Comparison of ENCODE assay signal across 11 cellular contexts in genomic region chr1:116508090-116508983, GRCh38.
DNase-seq lines count a peak whose midpoint lies in the region; ATAC-seq and TF ChIP-seq lines count a peak whose summit lies in the region.
"Had no signal": no experiment of that assay in that cellular context is flagged by ENCODE, and none has a peak within 500 bp of the region (broad histone marks: within the 10 kb centered on the region; RNA-seq: fewer than 3 reads in every experiment).

No MANE protein-coding gene starts in this region.

- H3K9me3 ChIP-seq in transverse colon (no peaks in the 10 kb centered on the region), uterus (no peaks in the 10 kb centered on the region)

- peak overlapping the region in 1 of 2 donors; percentile 64 for H3K4me3 Mint-ChIP-seq in activated T-cell treated with anti-CD3 and anti-CD28 coated beads, Interleukin-2, amount 50 U/mL, for 72 hours
- no peak overlapping the region for H3K4me3 Mint-ChIP-seq in activated CD4-positive, alpha-beta memory T cell treated with anti-CD3 and anti-CD28 coated beads, Interleukin-2, amount 10 ng/mL, durations not matched to agents 7 days and 5 days
- H3K4me3 Mint-ChIP-seq in immature natural killer cell, result peak overlapping the region in 1 of 5 donors; percentile 49

- H3K4me1 ChIP-seq in transverse colon (peaks cover 0 to 28% (median 2%) of the 10 kb centered on the region in 4 donors), uterus (no peaks in the 10 kb centered on the region)

- no peak for TF ChIP-seq CTCF in transverse colon (IDR thresholded peaks at IDR 0.05)
- no peak for TF ChIP-seq CTCF in uterus (IDR thresholded peaks at IDR 0.05)

- H3K27me3 Mint-ChIP-seq in activated T-cell treated with anti-CD3 and anti-CD28 coated beads, Interleukin-2, amount 50 U/mL, for 72 hours (ENCODE audit: low read depth), result no peaks in the 10 kb centered on the region
- no peaks in the 10 kb centered on the region for H3K27me3 Mint-ChIP-seq in activated CD4-positive, alpha-beta memory T cell treated with anti-CD3 and anti-CD28 coated beads, Interleukin-2, amount 10 ng/mL, durations not matched to agents 7 days and 5 days
- H3K27me3 Mint-ChIP-seq in immature natural killer cell (ENCODE audit: low read depth in 3 of 3), result peaks cover 0 to 15% (median 8%) of the 10 kb centered on the region in 3 donors

- H3K27ac ChIP-seq in transverse colon, result peak overlapping the region in 3 of 4 donors; percentile 36 to 58 (median 49)
- H3K27ac ChIP-seq in caudate nucleus (ENCODE audit: low read depth, low read length), result no peak overlapping the region
- H3K27ac ChIP-seq in uterus, result no peak overlapping the region

- intact Hi-C loops in transverse colon (cut with DNase I; ENCODE audit: low total_unique reads) (no loop called here), uterus (cut with DNase I; ENCODE audit: low total_unique reads) (no loop called here)

- no peak for TF ChIP-seq EP300 in transverse colon (IDR thresholded peaks at IDR 0.05; ENCODE audit: low read depth)

- H3K27me3 ChIP-seq in transverse colon (no peaks in the 10 kb centered on the region), uterus (no peaks in the 10 kb centered on the region)

- no peak for DNase-seq in activated T-cell treated with anti-CD3 and anti-CD28 coated beads, Interleukin-2, amount 50 U/mL, for 72 hours
- DNase-seq in activated T-cell treated with anti-CD3 and anti-CD28 coated beads for 4 hours (no peak), immature natural killer cell (no peak), transverse colon (no peak), caudate nucleus (lab: John Stamatoyannopoulos, UW) (no peak), uterus (no peak), globus pallidus (ENCODE audit: low spot score) (no peak)
- no peak for DNase-seq in activated CD4-positive, alpha-beta memory T cell treated with anti-CD3 and anti-CD28 coated beads, Interleukin-2, amount 10 ng/mL, durations not matched to agents 7 days and 5 days
- DNase-seq: activated effector memory CD4-positive, alpha-beta T cell treated with Interleukin-2 at 50 U/mL for 16 hours; H7; NCI-H774 had no signal

- in situ Hi-C loops in transverse colon (cut with MboI; ENCODE audit: low pct_ligation_motif_present in 1 of 4, low pct_unique_long_range_greater_than_20kb in 1 of 4, low sequenced_read_pairs in 3 of 4), result no loop called here

- H3K9me3 Mint-ChIP-seq in activated T-cell treated with anti-CD3 and anti-CD28 coated beads, Interleukin-2, amount 50 U/mL, for 72 hours, result peaks cover 0 to 2% of the 10 kb centered on the region in 2 donors
- peaks cover 6% of the 10 kb centered on the region for H3K9me3 Mint-ChIP-seq in activated CD4-positive, alpha-beta memory T cell treated with anti-CD3 and anti-CD28 coated beads, Interleukin-2, amount 10 ng/mL, durations not matched to agents 7 days and 5 days
- H3K9me3 Mint-ChIP-seq in immature natural killer cell, result peaks cover 0 to 1% (median 0%) of the 10 kb centered on the region in 6 donors

- 82% methylated on average over 4 of the region's 4 CpGs; no CpG with 5 or more reads in 1 of the 2 donors for WGBS in transverse colon (ENCODE audit: low coverage in 1 of 2), 2 donors

- peaks cover 7 to 8% of the 10 kb centered on the region in 2 donors for H3K36me3 Mint-ChIP-seq in activated T-cell treated with anti-CD3 and anti-CD28 coated beads, Interleukin-2, amount 50 U/mL, for 72 hours (ENCODE audit: insufficient read depth in 2 of 2)
- H3K36me3 Mint-ChIP-seq in activated CD4-positive, alpha-beta memory T cell treated with anti-CD3 and anti-CD28 coated beads, Interleukin-2, amount 10 ng/mL, durations not matched to agents 7 days and 5 days (ENCODE audit: low read depth), result peaks cover 38% of the 10 kb centered on the region
- H3K36me3 Mint-ChIP-seq in immature natural killer cell, result peaks cover 0 to 12% (median 11%) of the 10 kb centered on the region in 3 donors

- peak; percentile 26 to 37 for ATAC-seq in activated T-cell treated with anti-CD3 and anti-CD28 coated beads, Interleukin-2, amount 50 U/mL, for 72 hours (replicated peaks in 1 of 2)

- no peaks in the 10 kb centered on the region for H3K36me3 ChIP-seq in transverse colon
- no peaks in the 10 kb centered on the region for H3K36me3 ChIP-seq in uterus

- H3K4me1 Mint-ChIP-seq in activated T-cell treated with anti-CD3 and anti-CD28 coated beads, Interleukin-2, amount 50 U/mL, for 72 hours (ENCODE audit: low read depth), result peaks cover 65% of the 10 kb centered on the region
- H3K4me1 Mint-ChIP-seq in activated CD4-positive, alpha-beta memory T cell treated with anti-CD3 and anti-CD28 coated beads, Interleukin-2, amount 10 ng/mL, durations not matched to agents 7 days and 5 days, result peaks cover 87% of the 10 kb centered on the region
- H3K4me1 Mint-ChIP-seq in immature natural killer cell, result peaks cover 81 to 90% of the 10 kb centered on the region in 2 donors

- peak overlapping the region; percentile 89 for H3K27ac Mint-ChIP-seq in activated T-cell treated with anti-CD3 and anti-CD28 coated beads, Interleukin-2, amount 50 U/mL, for 72 hours
- peak overlapping the region; percentile 92 for H3K27ac Mint-ChIP-seq in activated CD4-positive, alpha-beta memory T cell treated with anti-CD3 and anti-CD28 coated beads, Interleukin-2, amount 10 ng/mL, durations not matched to agents 7 days and 5 days
- H3K27ac Mint-ChIP-seq in immature natural killer cell, result peak overlapping the region; percentile 58 to 91 (median 85)

- H3K4me3 ChIP-seq in transverse colon (no peak overlapping the region), uterus (no peak overlapping the region)

- POLR2A ChIA-PET in activated CD4-positive, alpha-beta memory T cell treated with anti-CD3 and anti-CD28 coated beads, Interleukin-2, amount 10 ng/mL, durations not matched to agents 7 days and 5 days (lab: Charles Lee), result interaction anchor here (0.9 to 1.9 kb wide), 8 partner anchors 9 to 134 kb away, joined by 3 to 7 read pairs (median 4); no protein-coding TSS in a partner anchor

- TF ChIP-seq POLR2A in transverse colon (IDR thresholded peaks at IDR 0.05) (no peak), uterus (IDR thresholded peaks at IDR 0.05) (no peak)

- CTCF ChIA-PET in activated CD4-positive, alpha-beta memory T cell treated with anti-CD3 and anti-CD28 coated beads, Interleukin-2, amount 10 ng/mL, durations not matched to agents 7 days and 5 days (lab: Charles Lee), result interaction anchor here (0.8 to 1.7 kb wide), 5 partner anchors 9 to 66 kb away, joined by 3 to 6 read pairs (median 4); no protein-coding TSS in a partner anchor

Comparison
In these comparisons a context has a peak if more than half of its experiments do, and no peak if none do; other contexts are left out.
1. H3K27ac ChIP-seq: peak in transverse colon (3 of 4); none in caudate nucleus (single experiment) and uterus (0 of 2).
2. Peak in every context shown above with its lines, with median percentiles within 50 percentile points of each other: H3K27ac Mint-ChIP-seq.